Comparison of ENCODE assay signal across 19 cellular contexts in the genomic region with DNA sequence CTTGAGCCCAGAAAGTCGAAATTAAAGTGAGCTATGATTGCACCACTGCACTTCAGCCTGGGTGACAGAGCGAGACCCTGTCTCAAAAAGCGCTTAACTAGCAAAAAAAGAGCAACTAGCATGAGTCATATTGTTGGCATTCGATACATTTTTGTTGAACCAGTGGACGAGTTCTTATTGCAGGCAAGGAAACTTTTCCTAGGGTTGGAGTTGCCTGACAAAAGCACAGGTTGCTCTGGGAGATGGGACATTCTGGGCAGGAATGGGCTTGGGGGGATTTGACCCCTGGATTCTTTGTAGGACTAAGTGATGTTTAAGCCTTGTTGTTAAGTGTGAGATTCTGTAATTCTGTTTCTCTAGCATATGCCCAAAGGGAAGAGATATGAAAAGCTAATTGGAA.
DNase-seq lines count a peak whose midpoint lies in the region; ATAC-seq, FAIRE-seq and TF ChIP-seq lines count a peak whose summit lies in the region.
"Had no signal": no experiment of that assay in that cellular context is flagged by ENCODE, and none has a peak within 500 bp of the region (broad histone marks: within the 10 kb centered on the region; RNA-seq: fewer than 3 reads in every experiment).

No MANE protein-coding gene starts in this region.

- ATAC-seq in HepG2 (no peak), right lobe of liver (no peak)
- ATAC-seq: activated CD4-positive, alpha-beta T cell treated with anti-CD3 and anti-CD28 coated beads for 36 hours; activated T-cell treated with anti-CD3 and anti-CD28 coated beads, Interleukin-2, amount 50 U/mL, for 72 hours; natural killer cell treated with Interleukin-12 subunit alpha and Interleukin-12 subunit beta and Interleukin-15 and Interleukin-18, amount 100 ng/mL, for 72 hours had no signal

- H3K36me3 Mint-ChIP-seq in astrocyte (ENCODE audit: low read depth, unreplicated experiment), result no peaks in the 10 kb centered on the region
- H3K36me3 Mint-ChIP-seq in immature natural killer cell, result no peaks in the 10 kb centered on the region
- H3K36me3 Mint-ChIP-seq: natural killer cell treated with Interleukin-12 subunit alpha and Interleukin-12 subunit beta and Interleukin-15 and Interleukin-18, amount 100 ng/mL, for 72 hours had no signal

- DNase-seq in HepG2 (ENCODE audit: low spot score), result no peak
- DNase-seq in right lobe of liver, result no peak
- DNase-seq in astrocyte (ENCODE audit: low read depth), result peak; percentile 72
- peak; percentile 58 for DNase-seq in fibroblast of the aortic adventitia (ENCODE audit: low read depth)
- DNase-seq in midbrain (lab: John Stamatoyannopoulos, UW), result no peak
- no peak for DNase-seq in H4 (ENCODE audit: low spot score)
- DNase-seq in cerebellar cortex (ENCODE audit: low spot score), result no peak
- DNase-seq in immature natural killer cell, result no peak
- DNase-seq: activated CD4-positive, alpha-beta T cell treated with anti-CD3 and anti-CD28 coated beads for 36 hours; activated T-cell treated with anti-CD3 and anti-CD28 coated beads, Interleukin-2, amount 50 U/mL, for 72 hours; GOT3; NCI-H2227 treated with DMSO at 0.1 percent for 48 hours; small intestine; thyroid gland had no signal

- TF ChIP-seq POLR2A in HepG2 (IDR thresholded peaks at IDR 0.05; ENCODE audit: insufficient read depth in 1 of 2, low read depth in 2 of 2, low read length in 2 of 2) (no peak), right lobe of liver (IDR thresholded peaks at IDR 0.05) (no peak)

- no peak for TF ChIP-seq RAD21 in HepG2 (CRISPR knock-in tag; IDR thresholded peaks at IDR 0.05)

- TF ChIP-seq EP300 in HepG2 (IDR thresholded peaks at IDR 0.05; ENCODE audit: low read depth in 2 of 2, low read length in 2 of 2), result no peak
- TF ChIP-seq EP300 in HepG2 (CRISPR knock-in tag; IDR thresholded peaks at IDR 0.05; ENCODE audit: borderline replicate concordance), result no peak

- no peak overlapping the region for H3K4me2 ChIP-seq in HepG2 (ENCODE audit: low read depth, low read length)
- H3K4me2 ChIP-seq in astrocyte (ENCODE audit: low read length), result peak overlapping the region; percentile 57

- H3K4me1 ChIP-seq in HepG2 (ENCODE audit: insufficient read depth, low read length) (no peaks in the 10 kb centered on the region), right lobe of liver (no peaks in the 10 kb centered on the region), astrocyte (ENCODE audit: insufficient read depth, low read length) (peaks cover 9% of the 10 kb centered on the region)

- H3K27ac ChIP-seq in HepG2 (ENCODE audit: extremely low read length, insufficient read depth, low read length) (no peak overlapping the region), right lobe of liver (no peak overlapping the region), astrocyte (ENCODE audit: low read depth, low read length) (peak overlapping the region; percentile 5)
- H3K27ac ChIP-seq: esophagus muscularis mucosa, HL-60, thyroid gland had no signal

- POLR2A ChIA-PET in HepG2 (lab: Yijun Ruan, JAX), result no interaction called here

- H3K9me3 Mint-ChIP-seq in astrocyte (ENCODE audit: unreplicated experiment), result no peaks in the 10 kb centered on the region
- peaks cover 0 to 7% (median 0%) of the 10 kb centered on the region in 6 donors for H3K9me3 Mint-ChIP-seq in immature natural killer cell
- H3K9me3 Mint-ChIP-seq: activated T-cell treated with anti-CD3 and anti-CD28 coated beads, Interleukin-2, amount 50 U/mL, for 72 hours; natural killer cell treated with Interleukin-12 subunit alpha and Interleukin-12 subunit beta and Interleukin-15 and Interleukin-18, amount 100 ng/mL, for 72 hours had no signal

- intact Hi-C loops in HepG2 (cut with micrococcal nuclease; ENCODE audit: unreplicated experiment), result no loop called here
- intact Hi-C loops in right lobe of liver (cut with DNase I), result no loop called here

- H3K4me1 Mint-ChIP-seq in astrocyte (ENCODE audit: low read depth, unreplicated experiment) (peaks cover 14% of the 10 kb centered on the region), immature natural killer cell (no peaks in the 10 kb centered on the region)
- H3K4me1 Mint-ChIP-seq: activated CD4-positive, alpha-beta T cell treated with anti-CD3 and anti-CD28 coated beads for 36 hours had no signal

- FAIRE-seq in HepG2 (lab: Jason Lieb, UNC), result no peak
- peak; percentile 23 for FAIRE-seq in astrocyte (lab: Jason Lieb, UNC)
- FAIRE-seq: A204.1, D721Med, small intestine had no signal

- TF ChIP-seq CTCF in HepG2 (CRISPR knock-in tag; IDR thresholded peaks at IDR 0.05) (no peak), right lobe of liver (IDR thresholded peaks at IDR 0.05) (no peak), astrocyte (IDR thresholded peaks at IDR 0.05; ENCODE audit: insufficient read depth, low read depth, low read length) (no peak), fibroblast of the aortic adventitia (IDR thresholded peaks at IDR 0.05; ENCODE audit: insufficient read depth, low read length) (no peak)

- H3K27me3 Mint-ChIP-seq in astrocyte (ENCODE audit: low read depth, unreplicated experiment), result no peaks in the 10 kb centered on the region
- H3K27me3 Mint-ChIP-seq in immature natural killer cell (ENCODE audit: low read depth in 3 of 3), result peaks cover 0 to 6% (median 0%) of the 10 kb centered on the region in 3 donors

- H3K79me2 ChIP-seq in HepG2 (ENCODE audit: insufficient read depth, low read length), result no peaks in the 10 kb centered on the region
- peaks cover 18% of the 10 kb centered on the region for H3K79me2 ChIP-seq in astrocyte (ENCODE audit: insufficient read depth, low read length)

- in situ Hi-C loops in HepG2 (cut with HindIII; ENCODE audit: extremely low pct_ligation_motif_present, low pct_unique_long_range_greater_than_20kb), result no loop called here

- H3K36me3 ChIP-seq in HepG2 (replicated peaks in 1 of 2; ENCODE audit: control insufficient read depth in 1 of 2, insufficient read depth in 2 of 2, low read length in 2 of 2) (no peaks in the 10 kb centered on the region), right lobe of liver (no peaks in the 10 kb centered on the region), astrocyte (ENCODE audit: insufficient read depth, low read length) (no peaks in the 10 kb centered on the region)
- H3K36me3 ChIP-seq: esophagus muscularis mucosa, thyroid gland had no signal

- H3K9me3 ChIP-seq in HepG2 (ENCODE audit: low read length) (no peaks in the 10 kb centered on the region), right lobe of liver (no peaks in the 10 kb centered on the region), astrocyte (ENCODE audit: insufficient read depth, low read depth, low read length) (no peaks in the 10 kb centered on the region)
- H3K9me3 ChIP-seq: esophagus muscularis mucosa, thyroid gland had no signal

- H3K27me3 ChIP-seq in HepG2 (ENCODE audit: control insufficient read depth in 1 of 2, insufficient read depth in 2 of 2, low read length in 2 of 2) (no peaks in the 10 kb centered on the region), right lobe of liver (no peaks in the 10 kb centered on the region), astrocyte (ENCODE audit: insufficient read depth, low read length) (no peaks in the 10 kb centered on the region)
- H3K27me3 ChIP-seq: esophagus muscularis mucosa, thyroid gland had no signal

- H3K9ac ChIP-seq in HepG2 (ENCODE audit: insufficient read depth, low read depth, low read length) (no peak overlapping the region), astrocyte (ENCODE audit: low read length) (no peak overlapping the region)

- no peak overlapping the region for H2AFZ ChIP-seq in HepG2 (ENCODE audit: low read length)
- H2AFZ ChIP-seq in astrocyte (ENCODE audit: low read depth, low read length), result no peak overlapping the region

- no peak overlapping the region for H3K4me3 Mint-ChIP-seq in astrocyte (ENCODE audit: unreplicated experiment)
- no peak overlapping the region for H3K4me3 Mint-ChIP-seq in immature natural killer cell
- H3K4me3 Mint-ChIP-seq: activated CD4-positive, alpha-beta T cell treated with anti-CD3 and anti-CD28 coated beads for 36 hours; activated T-cell treated with anti-CD3 and anti-CD28 coated beads, Interleukin-2, amount 50 U/mL, for 72 hours; natural killer cell treated with Interleukin-12 subunit alpha and Interleukin-12 subunit beta and Interleukin-15 and Interleukin-18, amount 100 ng/mL, for 72 hours had no signal

- WGBS in HepG2 (ENCODE audit: low lambda C conversion rate), result 93% methylated on average over 5 of the region's 5 CpGs
- 70% methylated on average over 5 of the region's 5 CpGs for WGBS in right lobe of liver (ENCODE audit: insufficient coverage, low coverage, low lambda C conversion rate, missing lambda C conversion rate)

- no peaks in the 10 kb centered on the region for H4K20me1 ChIP-seq in HepG2 (ENCODE audit: insufficient read depth, low read length)
- H4K20me1 ChIP-seq in astrocyte (ENCODE audit: insufficient read depth, low read length), result peaks cover 10% of the 10 kb centered on the region

- H3K4me3 ChIP-seq in HepG2 (replicated peaks in 1 of 3; ENCODE audit: insufficient read depth in 1 of 3, low read depth in 2 of 3, low read length in 3 of 3), result no peak overlapping the region
- no peak overlapping the region for H3K4me3 ChIP-seq in right lobe of liver
- H3K4me3 ChIP-seq in astrocyte (ENCODE audit: insufficient read depth, low read depth, low read length), result no peak overlapping the region
- no peak overlapping the region for H3K4me3 ChIP-seq in fibroblast of the aortic adventitia (ENCODE audit: low read depth, low read length)
- H3K4me3 ChIP-seq: esophagus muscularis mucosa, thyroid gland had no signal

- no TSS peak for BruUV-seq in HepG2 (replicated peaks; lab: Mats Ljungman, UMichigan)

- CTCF ChIA-PET in HepG2 (lab: Yijun Ruan, JAX; ENCODE audit: low intra/inter-chr PET ratio, low total read pairs), result no interaction called here

- peak overlapping the region; percentile 78 for H3K27ac Mint-ChIP-seq in astrocyte (ENCODE audit: unreplicated experiment)
- H3K27ac Mint-ChIP-seq in immature natural killer cell, result no peak overlapping the region
- H3K27ac Mint-ChIP-seq: activated CD4-positive, alpha-beta T cell treated with anti-CD3 and anti-CD28 coated beads for 36 hours; activated T-cell treated with anti-CD3 and anti-CD28 coated beads, Interleukin-2, amount 50 U/mL, for 72 hours; natural killer cell treated with Interleukin-12 subunit alpha and Interleukin-12 subunit beta and Interleukin-15 and Interleukin-18, amount 100 ng/mL, for 72 hours had no signal

TF ChIP-seq in HepG2, 621 proteins besides CTCF, POLR2A, EP300 and RAD21 (continues in another document):
- peak; percentile 69 to 73 for TF ChIP-seq MAFK (conservative IDR thresholded peaks at IDR 0.05 in 1 of 2, IDR thresholded peaks at IDR 0.05 in 1 of 2; ENCODE audit: low read length in 2 of 2)
- TF ChIP-seq MAFF (IDR thresholded peaks at IDR 0.05; ENCODE audit: low read depth, low read length), result peak; percentile 66
- TF ChIP-seq ZNF678 (CRISPR knock-in tag; IDR thresholded peaks at IDR 0.05), result no peak

Comparison
In these comparisons a context has a peak if more than half of its experiments do, and no peak if none do; other contexts are left out.
1. DNase-seq: peak in astrocyte (single experiment) and fibroblast of the aortic adventitia (single experiment); none in HepG2 (single experiment), right lobe of liver (0 of 3), midbrain (single experiment), H4 (single experiment), cerebellar cortex (single experiment) and immature natural killer cell (0 of 3).